1 cellular context compared by ENCODE assay signal in genomic region chr10:34736976-34737771, GRCh38.
TF ChIP-seq lines count a peak whose summit lies in the region.

No MANE protein-coding gene starts in this region.

TF ChIP-seq in GM23338, 12 proteins besides CTCF, POLR2A, EP300 and RAD21 (continued from another document):
- TF ChIP-seq, protein P1, sequence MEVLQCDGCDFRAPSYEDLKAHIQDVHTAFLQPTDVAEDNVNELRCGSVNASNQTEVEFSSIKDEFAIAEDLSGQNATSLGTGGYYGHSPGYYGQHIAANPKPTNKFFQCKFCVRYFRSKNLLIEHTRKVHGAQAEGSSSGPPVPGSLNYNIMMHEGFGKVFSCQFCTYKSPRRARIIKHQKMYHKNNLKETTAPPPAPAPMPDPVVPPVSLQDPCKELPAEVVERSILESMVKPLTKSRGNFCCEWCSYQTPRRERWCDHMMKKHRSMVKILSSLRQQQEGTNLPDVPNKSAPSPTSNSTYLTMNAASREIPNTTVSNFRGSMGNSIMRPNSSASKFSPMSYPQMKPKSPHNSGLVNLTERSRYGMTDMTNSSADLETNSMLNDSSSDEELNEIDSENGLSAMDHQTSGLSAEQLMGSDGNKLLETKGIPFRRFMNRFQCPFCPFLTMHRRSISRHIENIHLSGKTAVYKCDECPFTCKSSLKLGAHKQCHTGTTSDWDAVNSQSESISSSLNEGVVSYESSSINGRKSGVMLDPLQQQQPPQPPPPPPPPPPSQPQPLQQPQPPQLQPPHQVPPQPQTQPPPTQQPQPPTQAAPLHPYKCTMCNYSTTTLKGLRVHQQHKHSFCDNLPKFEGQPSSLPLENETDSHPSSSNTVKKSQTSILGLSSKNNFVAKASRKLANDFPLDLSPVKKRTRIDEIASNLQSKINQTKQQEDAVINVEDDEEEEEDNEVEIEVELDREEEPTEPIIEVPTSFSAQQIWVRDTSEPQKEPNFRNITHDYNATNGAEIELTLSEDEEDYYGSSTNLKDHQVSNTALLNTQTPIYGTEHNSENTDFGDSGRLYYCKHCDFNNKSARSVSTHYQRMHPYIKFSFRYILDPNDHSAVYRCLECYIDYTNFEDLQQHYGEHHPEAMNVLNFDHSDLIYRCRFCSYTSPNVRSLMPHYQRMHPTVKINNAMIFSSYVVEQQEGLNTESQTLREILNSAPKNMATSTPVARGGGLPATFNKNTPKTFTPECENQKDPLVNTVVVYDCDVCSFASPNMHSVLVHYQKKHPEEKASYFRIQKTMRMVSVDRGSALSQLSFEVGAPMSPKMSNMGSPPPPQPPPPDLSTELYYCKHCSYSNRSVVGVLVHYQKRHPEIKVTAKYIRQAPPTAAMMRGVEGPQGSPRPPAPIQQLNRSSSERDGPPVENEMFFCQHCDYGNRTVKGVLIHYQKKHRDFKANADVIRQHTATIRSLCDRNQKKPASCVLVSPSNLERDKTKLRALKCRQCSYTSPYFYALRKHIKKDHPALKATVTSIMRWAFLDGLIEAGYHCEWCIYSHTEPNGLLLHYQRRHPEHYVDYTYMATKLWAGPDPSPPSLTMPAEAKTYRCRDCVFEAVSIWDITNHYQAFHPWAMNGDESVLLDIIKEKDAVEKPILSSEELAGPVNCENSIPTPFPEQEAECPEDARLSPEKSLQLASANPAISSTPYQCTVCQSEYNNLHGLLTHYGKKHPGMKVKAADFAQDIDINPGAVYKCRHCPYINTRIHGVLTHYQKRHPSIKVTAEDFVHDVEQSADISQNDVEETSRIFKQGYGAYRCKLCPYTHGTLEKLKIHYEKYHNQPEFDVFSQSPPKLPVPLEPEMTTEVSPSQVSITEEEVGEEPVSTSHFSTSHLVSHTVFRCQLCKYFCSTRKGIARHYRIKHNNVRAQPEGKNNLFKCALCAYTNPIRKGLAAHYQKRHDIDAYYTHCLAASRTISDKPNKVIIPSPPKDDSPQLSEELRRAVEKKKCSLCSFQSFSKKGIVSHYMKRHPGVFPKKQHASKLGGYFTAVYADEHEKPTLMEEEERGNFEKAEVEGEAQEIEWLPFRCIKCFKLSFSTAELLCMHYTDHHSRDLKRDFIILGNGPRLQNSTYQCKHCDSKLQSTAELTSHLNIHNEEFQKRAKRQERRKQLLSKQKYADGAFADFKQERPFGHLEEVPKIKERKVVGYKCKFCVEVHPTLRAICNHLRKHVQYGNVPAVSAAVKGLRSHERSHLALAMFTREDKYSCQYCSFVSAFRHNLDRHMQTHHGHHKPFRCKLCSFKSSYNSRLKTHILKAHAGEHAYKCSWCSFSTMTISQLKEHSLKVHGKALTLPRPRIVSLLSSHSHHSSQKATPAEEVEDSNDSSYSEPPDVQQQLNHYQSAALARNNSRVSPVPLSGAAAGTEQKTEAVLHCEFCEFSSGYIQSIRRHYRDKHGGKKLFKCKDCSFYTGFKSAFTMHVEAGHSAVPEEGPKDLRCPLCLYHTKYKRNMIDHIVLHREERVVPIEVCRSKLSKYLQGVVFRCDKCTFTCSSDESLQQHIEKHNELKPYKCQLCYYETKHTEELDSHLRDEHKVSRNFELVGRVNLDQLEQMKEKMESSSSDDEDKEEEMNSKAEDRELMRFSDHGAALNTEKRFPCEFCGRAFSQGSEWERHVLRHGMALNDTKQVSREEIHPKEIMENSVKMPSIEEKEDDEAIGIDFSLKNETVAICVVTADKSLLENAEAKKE (CRISPR knock-in tag; IDR thresholded peaks at IDR 0.05) = no peak
- TF ChIP-seq EZH2phosphoT487 (IDR thresholded peaks at IDR 0.05; ENCODE audit: unreplicated experiment) (no peak), CREB1 (CRISPR knock-in tag; IDR thresholded peaks at IDR 0.05; ENCODE audit: low read depth) (no peak), POLR2AphosphoS5 (IDR thresholded peaks at IDR 0.05; ENCODE audit: low read depth) (no peak)
